Comparison of ENCODE assay signal across 37 cellular contexts in the genomic region with DNA sequence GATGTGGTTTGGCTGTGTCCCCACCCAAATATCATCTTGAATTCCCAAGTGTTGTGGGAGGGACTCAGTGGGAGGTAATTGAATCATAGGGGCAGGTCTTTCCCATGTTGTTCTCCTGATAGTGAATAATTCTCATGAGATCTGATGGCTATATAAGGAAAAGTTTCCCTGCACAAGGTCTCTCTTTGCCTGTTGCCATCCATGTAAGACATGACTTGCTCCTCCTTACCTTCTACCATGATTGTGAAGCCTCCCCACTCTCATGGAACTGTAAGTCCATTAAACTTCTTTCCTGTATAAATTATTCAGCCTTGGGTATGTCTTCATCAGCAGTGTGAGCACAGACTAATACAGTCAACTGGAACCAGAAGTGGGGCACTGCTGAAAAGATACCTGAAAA.
DNase-seq lines count a peak whose midpoint lies in the region; ATAC-seq, FAIRE-seq and TF ChIP-seq lines count a peak whose summit lies in the region.
"Had no signal": no experiment of that assay in that cellular context is flagged by ENCODE, and none has a peak within 500 bp of the region (broad histone marks: within the 10 kb centered on the region; RNA-seq: fewer than 3 reads in every experiment).

No MANE protein-coding gene starts in this region.

- H3K4me3 Mint-ChIP-seq in endodermal cell, result no peak overlapping the region
- H3K4me3 Mint-ChIP-seq in activated CD8-positive, alpha-beta T cell treated with anti-CD3 and anti-CD28 coated beads, Interleukin-2, amount 10 ng/mL, durations not matched to agents 7 days and 5 days, result no peak overlapping the region
- H3K4me3 Mint-ChIP-seq: B cell; CD14-positive monocyte; CD4-positive, alpha-beta memory T cell; CD4-positive, alpha-beta T cell; CD4-positive, CD25-positive, alpha-beta regulatory T cell; CD8-positive, alpha-beta memory T cell; CD8-positive, alpha-beta T cell had no signal

- H3K4ac ChIP-seq in mesendoderm (ENCODE audit: low read depth, low read length), result no peak overlapping the region

- H3K9me3 ChIP-seq in HepG2 (ENCODE audit: low read length), result peaks cover 25% of the 10 kb centered on the region
- no peaks in the 10 kb centered on the region for H3K9me3 ChIP-seq in right lobe of liver
- H3K9me3 ChIP-seq in K562 (replicated peaks; ENCODE audit: control insufficient read depth, insufficient read depth, low read depth, low read length), result no peaks in the 10 kb centered on the region
- peaks cover 59% of the 10 kb centered on the region for H3K9me3 ChIP-seq in endodermal cell (ENCODE audit: control insufficient read depth, low read length)
- H3K9me3 ChIP-seq: BE2C, Caco-2 had no signal

- no peak overlapping the region for H3K27ac Mint-ChIP-seq in endodermal cell
- no peak overlapping the region for H3K27ac Mint-ChIP-seq in activated CD8-positive, alpha-beta T cell treated with anti-CD3 and anti-CD28 coated beads, Interleukin-2, amount 10 ng/mL, durations not matched to agents 7 days and 5 days
- H3K27ac Mint-ChIP-seq: B cell; CD14-positive monocyte; CD4-positive, alpha-beta memory T cell; CD4-positive, alpha-beta T cell; CD4-positive, CD25-positive, alpha-beta regulatory T cell; CD8-positive, alpha-beta memory T cell; CD8-positive, alpha-beta T cell had no signal

- H4K8ac ChIP-seq in mesendoderm (ENCODE audit: low read depth, low read length), result no peak overlapping the region

- FAIRE-seq in HepG2 (lab: Jason Lieb, UNC) (no peak), K562 (lab: Jason Lieb, UNC) (no peak), urothelium cell line (lab: Jason Lieb, UNC) (no peak)
- FAIRE-seq: A204.1, A549, D721Med had no signal

- no peak overlapping the region for H2BK15ac ChIP-seq in mesendoderm (replicated peaks; ENCODE audit: low read depth)

- BruUV-seq in HepG2 (replicated peaks; lab: Mats Ljungman, UMichigan) (no TSS peak), K562 (replicated peaks; lab: Mats Ljungman, UMichigan) (no TSS peak)

- CTCF ChIA-PET in HepG2 (lab: Yijun Ruan, JAX; ENCODE audit: low intra/inter-chr PET ratio, low total read pairs), result no interaction called here
- CTCF ChIA-PET in K562 (lab: Yijun Ruan, JAX; ENCODE audit: low intra/inter-chr PET ratio), result no interaction called here
- CTCF ChIA-PET in activated CD8-positive, alpha-beta T cell treated with anti-CD3 and anti-CD28 coated beads, Interleukin-2, amount 10 ng/mL, durations not matched to agents 7 days and 5 days (lab: Charles Lee), result no interaction called here

- H3K4me3 ChIP-seq in HepG2 (replicated peaks in 1 of 3; ENCODE audit: insufficient read depth in 1 of 3, low read depth in 2 of 3, low read length in 3 of 3) (no peak overlapping the region), right lobe of liver (no peak overlapping the region), K562 (no peak overlapping the region), endodermal cell (ENCODE audit: low read length) (peak overlapping the region; percentile 56), mesendoderm (ENCODE audit: low read length) (no peak overlapping the region)
- H3K4me3 ChIP-seq: A549; BLaER1; BLaER1 treated with 17β-estradiol and CSF1 and Interleukin-3, amounts not matched to agents 10 nM and 100 nM had no signal

- no peak overlapping the region for H3K23ac ChIP-seq in mesendoderm (ENCODE audit: low read length)

- no peaks in the 10 kb centered on the region for H3K79me2 ChIP-seq in HepG2 (ENCODE audit: insufficient read depth, low read length)
- no peaks in the 10 kb centered on the region for H3K79me2 ChIP-seq in K562 (ENCODE audit: control insufficient read depth, insufficient read depth, low read length)
- no peaks in the 10 kb centered on the region for H3K79me2 ChIP-seq in mesendoderm (ENCODE audit: control insufficient read depth, insufficient read depth, low read length)

- H3K4me1 Mint-ChIP-seq in endodermal cell, result no peaks in the 10 kb centered on the region
- H3K4me1 Mint-ChIP-seq in activated CD8-positive, alpha-beta T cell treated with anti-CD3 and anti-CD28 coated beads, Interleukin-2, amount 10 ng/mL, durations not matched to agents 7 days and 5 days (ENCODE audit: low read depth), result no peaks in the 10 kb centered on the region
- H3K4me1 Mint-ChIP-seq: B cell; CD14-positive monocyte; CD4-positive, alpha-beta memory T cell; CD4-positive, CD25-positive, alpha-beta regulatory T cell; CD8-positive, alpha-beta memory T cell had no signal

- no peak overlapping the region for H2AK5ac ChIP-seq in mesendoderm (ENCODE audit: low read length)

- H4K20me1 ChIP-seq in HepG2 (ENCODE audit: insufficient read depth, low read length) (no peaks in the 10 kb centered on the region), K562 (replicated peaks; ENCODE audit: control insufficient read depth, insufficient read depth, low read length) (no peaks in the 10 kb centered on the region)
- H4K20me1 ChIP-seq: BLaER1; BLaER1 treated with 17β-estradiol and CSF1 and Interleukin-3, amounts not matched to agents 10 nM and 100 nM had no signal

- TF ChIP-seq CTCF in HepG2 (CRISPR knock-in tag; IDR thresholded peaks at IDR 0.05), result no peak
- TF ChIP-seq CTCF in right lobe of liver (IDR thresholded peaks at IDR 0.05), result no peak
- TF ChIP-seq CTCF in K562 (IDR thresholded peaks at IDR 0.05 in 2 of 3, conservative IDR thresholded peaks at IDR 0.05 in 1 of 3; ENCODE audit: insufficient read depth in 2 of 3, low read depth in 1 of 3, low read length in 3 of 3), result no peak
- TF ChIP-seq CTCF in endodermal cell (conservative IDR thresholded peaks at IDR 0.05), result no peak

- H3K36me3 ChIP-seq in HepG2 (replicated peaks in 1 of 2; ENCODE audit: control insufficient read depth in 1 of 2, insufficient read depth in 2 of 2, low read length in 2 of 2) (no peaks in the 10 kb centered on the region), right lobe of liver (no peaks in the 10 kb centered on the region), K562 (ENCODE audit: control insufficient read depth, insufficient read depth, low read length) (no peaks in the 10 kb centered on the region), endodermal cell (ENCODE audit: control insufficient read depth, insufficient read depth, low read length) (no peaks in the 10 kb centered on the region), mesendoderm (ENCODE audit: control insufficient read depth, insufficient read depth, low read length) (no peaks in the 10 kb centered on the region)
- H3K36me3 ChIP-seq: BE2C, BLaER1 had no signal

- no peak overlapping the region for H3K18ac ChIP-seq in mesendoderm (ENCODE audit: low read length)

- no peaks in the 10 kb centered on the region for H3K27me3 Mint-ChIP-seq in endodermal cell (ENCODE audit: insufficient read depth)
- H3K27me3 Mint-ChIP-seq in activated CD8-positive, alpha-beta T cell treated with anti-CD3 and anti-CD28 coated beads, Interleukin-2, amount 10 ng/mL, durations not matched to agents 7 days and 5 days (ENCODE audit: low read depth), result peaks cover 2% of the 10 kb centered on the region

- H3K9me1 ChIP-seq in K562 (ENCODE audit: control insufficient read depth, insufficient read depth, low read length), result no peaks in the 10 kb centered on the region

- no peak overlapping the region for H3K56ac ChIP-seq in mesendoderm (ENCODE audit: low read length)

- in situ Hi-C loops in HepG2 (cut with HindIII; ENCODE audit: extremely low pct_ligation_motif_present, low pct_unique_long_range_greater_than_20kb) (no loop called here), K562 (cut with MboI) (no loop called here)

- no peak for ATAC-seq in HepG2
- no peak for ATAC-seq in right lobe of liver
- no peak for ATAC-seq in K562
- ATAC-seq in activated CD8-positive, alpha-beta T cell treated with anti-CD3 and anti-CD28 coated beads, Interleukin-2, amount 10 ng/mL, durations not matched to agents 7 days and 5 days, result no peak
- ATAC-seq: A549; CD8-positive, alpha-beta T cell had no signal

- H2BK120ac ChIP-seq in mesendoderm (ENCODE audit: low read depth, low read length), result no peak overlapping the region

- peaks cover 63% of the 10 kb centered on the region for H3K9me3 Mint-ChIP-seq in endodermal cell
- no peaks in the 10 kb centered on the region for H3K9me3 Mint-ChIP-seq in activated CD8-positive, alpha-beta T cell treated with anti-CD3 and anti-CD28 coated beads, Interleukin-2, amount 10 ng/mL, durations not matched to agents 7 days and 5 days (ENCODE audit: insufficient read depth)
- H3K9me3 Mint-ChIP-seq: CD4-positive, alpha-beta T cell had no signal

- POLR2A ChIA-PET in HepG2 (lab: Yijun Ruan, JAX) (no interaction called here), K562 (lab: Yijun Ruan, JAX) (no interaction called here)
- POLR2A ChIA-PET in activated CD8-positive, alpha-beta T cell treated with anti-CD3 and anti-CD28 coated beads, Interleukin-2, amount 10 ng/mL, durations not matched to agents 7 days and 5 days (lab: Charles Lee), result no interaction called here

- H3K27me3 ChIP-seq in HepG2 (ENCODE audit: control insufficient read depth in 1 of 2, insufficient read depth in 2 of 2, low read length in 2 of 2), result no peaks in the 10 kb centered on the region
- H3K27me3 ChIP-seq in right lobe of liver, result no peaks in the 10 kb centered on the region
- no peaks in the 10 kb centered on the region for H3K27me3 ChIP-seq in K562 (ENCODE audit: control insufficient read depth in 2 of 2, insufficient read depth in 2 of 2, low read length in 2 of 2)
- no peaks in the 10 kb centered on the region for H3K27me3 ChIP-seq in endodermal cell (ENCODE audit: control insufficient read depth, insufficient read depth, low read length, poor library complexity, severe bottlenecking)
- no peaks in the 10 kb centered on the region for H3K27me3 ChIP-seq in mesendoderm (ENCODE audit: insufficient read depth, low read length, poor library complexity)
- H3K27me3 ChIP-seq: BE2C; BLaER1; BLaER1 treated with 17β-estradiol and CSF1 and Interleukin-3, amounts not matched to agents 10 nM and 100 nM had no signal

- TF ChIP-seq POLR2A in HepG2 (IDR thresholded peaks at IDR 0.05; ENCODE audit: insufficient read depth in 1 of 2, low read depth in 2 of 2, low read length in 2 of 2), result no peak
- no peak for TF ChIP-seq POLR2A in right lobe of liver (IDR thresholded peaks at IDR 0.05)
- TF ChIP-seq POLR2A in K562 (conservative IDR thresholded peaks at IDR 0.05), result no peak

- intact Hi-C loops in HepG2 (cut with micrococcal nuclease; ENCODE audit: unreplicated experiment) (no loop called here), right lobe of liver (cut with DNase I) (no loop called here), K562 (cut with micrococcal nuclease) (no loop called here)

- TF ChIP-seq RAD21 in HepG2 (CRISPR knock-in tag; IDR thresholded peaks at IDR 0.05) (no peak), K562 (CRISPR knock-in tag; conservative IDR thresholded peaks at IDR 0.05 in 1 of 2, IDR thresholded peaks at IDR 0.05 in 1 of 2) (no peak)

- DNase-seq in HepG2 (ENCODE audit: low spot score) (no peak), right lobe of liver (no peak), K562 (ENCODE audit: extremely low read depth in 1 of 4, low spot score in 3 of 4) (no peak), endodermal cell (no peak), mesendoderm (peak; percentile 7), substantia nigra (lab: John Stamatoyannopoulos, UW) (no peak), urothelium cell line (ENCODE audit: low spot score) (no peak)
- DNase-seq in activated CD8-positive, alpha-beta T cell treated with anti-CD3 and anti-CD28 coated beads, Interleukin-2, amount 10 ng/mL, durations not matched to agents 7 days and 5 days, result no peak
- DNase-seq: 8988T; ACHN; AML-193; BE2C; C1 segment of cervical spinal cord; Caco-2; Calu3; CD4-positive, alpha-beta memory T cell; CD4-positive, alpha-beta T cell; CD4-positive, CD25-positive, alpha-beta regulatory T cell; CD8-positive, alpha-beta memory T cell; CD8-positive, alpha-beta T cell; COR-L47; DMS 273 treated with DMSO at 0.1 percent for 48 hours; DMS153; DMS53; DMS79; DMS79 treated with DMSO at 0.1 percent for 48 hours; DND-41; EL had no signal

- peaks cover 22% of the 10 kb centered on the region for H3K36me3 Mint-ChIP-seq in endodermal cell (ENCODE audit: low read depth)
- H3K36me3 Mint-ChIP-seq in activated CD8-positive, alpha-beta T cell treated with anti-CD3 and anti-CD28 coated beads, Interleukin-2, amount 10 ng/mL, durations not matched to agents 7 days and 5 days (ENCODE audit: low read depth), result no peaks in the 10 kb centered on the region
- H3K36me3 Mint-ChIP-seq: CD14-positive monocyte; CD4-positive, alpha-beta memory T cell; CD4-positive, CD25-positive, alpha-beta regulatory T cell; CD8-positive, alpha-beta memory T cell; CD8-positive, alpha-beta T cell had no signal

- H3K4me2 ChIP-seq in HepG2 (ENCODE audit: low read depth, low read length), result no peak overlapping the region
- H3K4me2 ChIP-seq in K562 (ENCODE audit: insufficient read depth, low read length), result no peak overlapping the region
- H3K4me2 ChIP-seq in mesendoderm (ENCODE audit: low read length), result no peak overlapping the region
- H3K4me2 ChIP-seq: A549; BLaER1; BLaER1 treated with 17β-estradiol and CSF1 and Interleukin-3, amounts not matched to agents 10 nM and 100 nM had no signal

- H4K5ac ChIP-seq in mesendoderm (ENCODE audit: low read length), result no peak overlapping the region

- H2AFZ ChIP-seq in HepG2 (ENCODE audit: low read length) (no peak overlapping the region), K562 (ENCODE audit: low read depth, low read length) (no peak overlapping the region)

- no peaks in the 10 kb centered on the region for H3K79me1 ChIP-seq in mesendoderm (ENCODE audit: low read length)

- H3K9ac ChIP-seq in HepG2 (ENCODE audit: insufficient read depth, low read depth, low read length), result no peak overlapping the region
- no peak overlapping the region for H3K9ac ChIP-seq in K562 (ENCODE audit: insufficient read depth in 1 of 2, low read depth in 2 of 2, low read length in 2 of 2)
- H3K9ac ChIP-seq in endodermal cell (ENCODE audit: extremely low read depth, low read length, poor library complexity, severe bottlenecking), result no peak overlapping the region
- no peak overlapping the region for H3K9ac ChIP-seq in mesendoderm (ENCODE audit: low read length)
- H3K9ac ChIP-seq: BLaER1; BLaER1 treated with 17β-estradiol and CSF1 and Interleukin-3, amounts not matched to agents 10 nM and 100 nM had no signal

- H3K27ac ChIP-seq in HepG2 (ENCODE audit: extremely low read length, insufficient read depth, low read length), result no peak overlapping the region
- no peak overlapping the region for H3K27ac ChIP-seq in right lobe of liver
- no peak overlapping the region for H3K27ac ChIP-seq in K562 (ENCODE audit: extremely low read depth, low read depth, low read length)
- no peak overlapping the region for H3K27ac ChIP-seq in endodermal cell (ENCODE audit: low read depth, low read length)
- no peak overlapping the region for H3K27ac ChIP-seq in mesendoderm (ENCODE audit: low read depth, low read length)
- no peak overlapping the region for H3K27ac ChIP-seq in substantia nigra (ENCODE audit: low read depth, low read length, poor library complexity, severe bottlenecking)
- H3K27ac ChIP-seq: 22Rv1; A549; BLaER1; BLaER1 treated with 17β-estradiol and CSF1 and Interleukin-3, amounts not matched to agents 10 nM and 100 nM; C4-2B had no signal

- no peak overlapping the region for H2BK5ac ChIP-seq in mesendoderm (ENCODE audit: low read length)

- H3K4me1 ChIP-seq in HepG2 (ENCODE audit: insufficient read depth, low read length) (peaks cover 17% of the 10 kb centered on the region), right lobe of liver (no peaks in the 10 kb centered on the region), K562 (replicated peaks in 1 of 2; ENCODE audit: control insufficient read depth in 2 of 2, insufficient read depth in 2 of 2, low read length in 2 of 2) (no peaks in the 10 kb centered on the region), endodermal cell (ENCODE audit: control insufficient read depth, insufficient read depth, low read length) (no peaks in the 10 kb centered on the region), mesendoderm (ENCODE audit: control insufficient read depth, low read depth, low read length) (no peaks in the 10 kb centered on the region)
- H3K4me1 ChIP-seq: A549; BE2C; BLaER1; BLaER1 treated with 17β-estradiol and CSF1 and Interleukin-3, amounts not matched to agents 10 nM and 100 nM; Caco-2 had no signal

- TF ChIP-seq EP300 in HepG2 (IDR thresholded peaks at IDR 0.05; ENCODE audit: low read depth in 2 of 2, low read length in 2 of 2) (no peak), HepG2 (CRISPR knock-in tag; IDR thresholded peaks at IDR 0.05; ENCODE audit: borderline replicate concordance) (no peak), K562 (IDR thresholded peaks at IDR 0.05; ENCODE audit: low read length) (no peak)

Comparison
In these comparisons a context has a peak if more than half of its experiments do, and no peak if none do; other contexts are left out.
1. Of the 241 proteins assayed by ChIP-seq in both HepG2 and K562: peak only in HepG2: none; only in K562: none; in both: ZNF431; in neither: 240.